Comparison of ENCODE assay signal across 23 cellular contexts in genomic region chr9:131484051-131484445, GRCh38. TPM values are rescaled to one million over a fixed set of nuclear protein-coding genes. Genes with fewer than 3 reads are reported as not detected.
DNase-seq lines count a peak whose midpoint lies in the region; ATAC-seq and TF ChIP-seq lines count a peak whose summit lies in the region.
"Had no signal": no experiment of that assay in that cellular context is flagged by ENCODE, and none has a peak within 500 bp of the region (broad histone marks: within the 10 kb centered on the region; RNA-seq: fewer than 3 reads in every experiment).

No MANE protein-coding gene starts in this region.

- peaks cover 6% of the 10 kb centered on the region for H3K4me1 Mint-ChIP-seq in activated naive CD4-positive, alpha-beta T cell treated with anti-CD3 and anti-CD28 coated beads, Interleukin-2, amount 50 U/mL, for 24 hours

- no peak overlapping the region for H4K91ac ChIP-seq in IMR-90 (ENCODE audit: insufficient read depth, low read depth, low read length)

- peak overlapping the region; percentile 41 for H3K27ac Mint-ChIP-seq in activated naive CD4-positive, alpha-beta T cell treated with anti-CD3 and anti-CD28 coated beads, Interleukin-2, amount 50 U/mL, for 24 hours
- H3K27ac Mint-ChIP-seq: HFFc6; mesothelial cell of epicardium; T-helper 2 cell treated with Interferon-gamma antibody and Interleukin-4, amounts not matched to agents 5 μg/mL and 100 μg/mL, for 36 hours had no signal

- H3K9me1 ChIP-seq in IMR-90 (ENCODE audit: insufficient read depth, low read length): no peaks in the 10 kb centered on the region

- H3K23ac ChIP-seq in IMR-90 (ENCODE audit: low read depth, low read length): no peak overlapping the region

- H3K36me3 Mint-ChIP-seq in activated naive CD4-positive, alpha-beta T cell treated with anti-CD3 and anti-CD28 coated beads, Interleukin-2, amount 50 U/mL, for 24 hours: peaks cover 4% of the 10 kb centered on the region

- no peaks in the 10 kb centered on the region for H3K27me3 ChIP-seq in IMR-90 (ENCODE audit: control insufficient read depth, insufficient read depth, low read length)
- H3K27me3 ChIP-seq in gastrocnemius medialis: no peaks in the 10 kb centered on the region
- H3K27me3 ChIP-seq: testis, vagina had no signal

- TF ChIP-seq RAD21 in IMR-90 (IDR thresholded peaks at IDR 0.05; ENCODE audit: low read length): no peak

- no peak overlapping the region for H3K4me2 ChIP-seq in IMR-90 (ENCODE audit: low read depth, low read length)
- H3K4me2 ChIP-seq: A549 had no signal

- no peaks in the 10 kb centered on the region for H3K27me3 Mint-ChIP-seq in activated naive CD4-positive, alpha-beta T cell treated with anti-CD3 and anti-CD28 coated beads, Interleukin-2, amount 50 U/mL, for 24 hours
- H3K27me3 Mint-ChIP-seq: CD4-positive, CD25-positive, alpha-beta regulatory T cell; naive B cell had no signal

- in situ Hi-C loops in IMR-90 (cut with MboI; ENCODE audit: low sequenced_read_pairs) (no loop called here), gastrocnemius medialis (cut with MboI; ENCODE audit: low sequenced_read_pairs in 4 of 4) (loop anchor here in 2 of 4 donors (25.0 kb wide), 1 partner anchor 97 kb away; the partner anchor contains the start of gene PRRC2B (in 2 of the 2))

- 100% methylated on average over 4 of the region's 7 CpGs; no CpG with 5 or more reads in 1 of the 2 experiments for WGBS in IMR-90 (ENCODE audit: extremely low coverage in 2 of 2, insufficient read length in 1 of 2), 2 experiments

- H2BK15ac ChIP-seq in IMR-90 (ENCODE audit: low read depth, low read length): no peak overlapping the region

- H3K79me1 ChIP-seq in IMR-90 (ENCODE audit: low read depth in 1 of 2, low read length in 2 of 2): peaks cover 37 to 57% of the 10 kb centered on the region in 2 experiments

- H4K20me1 ChIP-seq in IMR-90 (ENCODE audit: insufficient read depth, low read length): peaks cover 23% of the 10 kb centered on the region; the same call in 1 of the 2 replicates

- intact Hi-C loops in IMR-90 (cut with micrococcal nuclease) (no loop called here), gastrocnemius medialis (cut with DNase I; ENCODE audit: low total_unique reads) (no loop called here)

- H2BK5ac ChIP-seq in IMR-90 (ENCODE audit: low read depth, low read length, poor library complexity, severe bottlenecking): no peak overlapping the region

- TF ChIP-seq CTCF in IMR-90 (conservative IDR thresholded peaks at IDR 0.05; ENCODE audit: low read depth, low read length) (no peak), gastrocnemius medialis (IDR thresholded peaks at IDR 0.05 in 4 of 5, conservative IDR thresholded peaks at IDR 0.05 in 1 of 5) (no peak)

- no peak overlapping the region for H3K4me3 Mint-ChIP-seq in activated naive CD4-positive, alpha-beta T cell treated with anti-CD3 and anti-CD28 coated beads, Interleukin-2, amount 50 U/mL, for 24 hours
- H3K4me3 Mint-ChIP-seq: CD4-positive, CD25-positive, alpha-beta regulatory T cell; HFFc6; mesothelial cell of epicardium; naive B cell; T-helper 2 cell treated with Interferon-gamma antibody and Interleukin-4, amounts not matched to agents 5 μg/mL and 100 μg/mL, for 36 hours had no signal

- no peak overlapping the region for H3K14ac ChIP-seq in IMR-90 (replicated peaks; ENCODE audit: low read depth, low read length)

- H2BK120ac ChIP-seq in IMR-90 (ENCODE audit: low read depth, low read length): no peak overlapping the region

- no peak for ATAC-seq in IMR-90 (ENCODE audit: low read depth)
- ATAC-seq in gastrocnemius medialis: no peak
- ATAC-seq: A549 had no signal

- no peak overlapping the region for H3K4ac ChIP-seq in IMR-90 (ENCODE audit: low read depth, low read length)

- no peak overlapping the region for H2AFZ ChIP-seq in IMR-90 (replicated peaks; ENCODE audit: low read length, poor library complexity)

- no peak overlapping the region for H2BK20ac ChIP-seq in IMR-90 (ENCODE audit: low read depth, low read length)

- H3K36me3 ChIP-seq in IMR-90 (ENCODE audit: control insufficient read depth, insufficient read depth, low read length) (peaks cover 90% of the 10 kb centered on the region), gastrocnemius medialis (peaks cover 0 to 75% of the 10 kb centered on the region in 2 donors)

- H3K4me1 ChIP-seq in IMR-90 (ENCODE audit: control insufficient read depth, insufficient read depth, low read length) (no peaks in the 10 kb centered on the region), gastrocnemius medialis (peaks cover 26 to 47% of the 10 kb centered on the region in 2 donors)
- H3K4me1 ChIP-seq: A549, testis had no signal

- TF ChIP-seq POLR2A in IMR-90 (IDR thresholded peaks at IDR 0.05; ENCODE audit: low read depth, low read length) (no peak), gastrocnemius medialis (IDR thresholded peaks at IDR 0.05) (no peak)

- H3K56ac ChIP-seq in IMR-90 (ENCODE audit: extremely low read depth, insufficient read depth, low read length): no peak overlapping the region

- DNase-seq in activated naive CD4-positive, alpha-beta T cell treated with anti-CD3 and anti-CD28 coated beads, Interleukin-2, amount 50 U/mL, for 16 hours: no peak
- no peak for DNase-seq in IMR-90
- peak; percentile 40 for DNase-seq in islet precursor cell
- no peak for DNase-seq in gastrocnemius medialis
- DNase-seq in caudate nucleus (lab: John Stamatoyannopoulos, UW): no peak
- DNase-seq in activated CD4-positive, CD25-positive, alpha-beta regulatory T cell treated with anti-CD3 and anti-CD28 coated beads, Interleukin-2, amount 50 U/mL, for 72 hours: no peak
- DNase-seq in effector CD8-positive, alpha-beta T cell (lab: John Stamatoyannopoulos, UW): no peak
- DNase-seq: activated effector memory CD4-positive, alpha-beta T cell treated with anti-CD3 and anti-CD28 coated beads, Interleukin-2, amount 50 U/mL, for 16 hours; CD4-positive, CD25-positive, alpha-beta regulatory T cell; GOT3; HFFc6; naive B cell; NCI-H146; NCI-H748 treated with DMSO at 0.1 percent for 48 hours; SIG-M5; small intestine; stimulated activated naive CD4-positive, alpha-beta T cell treated with Interleukin-2 at 50 U/mL for 16 hours; testis had no signal

- no peak overlapping the region for H3K18ac ChIP-seq in IMR-90 (ENCODE audit: low read depth, low read length)

- no peak overlapping the region for H3K4me3 ChIP-seq in IMR-90 (ENCODE audit: insufficient read depth, low read depth, low read length)
- H3K4me3 ChIP-seq in gastrocnemius medialis: no peak overlapping the region
- H3K4me3 ChIP-seq: A549, testis, vagina had no signal

- H2AK5ac ChIP-seq in IMR-90 (ENCODE audit: low read depth, low read length): no peak overlapping the region

- no peak overlapping the region for H3K9ac ChIP-seq in IMR-90 (ENCODE audit: low read depth, low read length)

- dilution Hi-C loops in IMR-90 (cut with HindIII; ENCODE audit: low sequenced_read_pairs, unreplicated experiment): no loop called here

- no peak overlapping the region for H4K5ac ChIP-seq in IMR-90 (ENCODE audit: low read depth, low read length)

- H3K27ac ChIP-seq in IMR-90 (ENCODE audit: insufficient read depth, low read length): no peak overlapping the region
- peak overlapping the region; percentile 83 to 94 (median 90) for H3K27ac ChIP-seq in gastrocnemius medialis
- H3K27ac ChIP-seq in caudate nucleus (ENCODE audit: low read depth, low read length): no peak overlapping the region
- H3K27ac ChIP-seq: A549, testis, vagina had no signal

- no TSS peak for BruUV-seq in IMR-90 (replicated peaks; lab: Mats Ljungman, UMichigan)

- POLR2A ChIA-PET in IMR-90 (lab: Charles Lee; ENCODE audit: unreplicated experiment): no interaction called here

- no peaks in the 10 kb centered on the region for H3K9me3 Mint-ChIP-seq in activated naive CD4-positive, alpha-beta T cell treated with anti-CD3 and anti-CD28 coated beads, Interleukin-2, amount 50 U/mL, for 24 hours
- H3K9me3 Mint-ChIP-seq: CD4-positive, CD25-positive, alpha-beta regulatory T cell; HFFc6; mesothelial cell of epicardium; naive B cell; T-helper 2 cell treated with Interferon-gamma antibody and Interleukin-4, amounts not matched to agents 5 μg/mL and 100 μg/mL, for 36 hours had no signal

- CTCF ChIA-PET in IMR-90 (lab: Yijun Ruan, JAX): no interaction called here

- H3K9me3 ChIP-seq in IMR-90 (ENCODE audit: control insufficient read depth, insufficient read depth, low read length) (no peaks in the 10 kb centered on the region), gastrocnemius medialis (no peaks in the 10 kb centered on the region)
- H3K9me3 ChIP-seq: A549, testis, vagina had no signal

- peak overlapping the region; percentile 48 for H2AK9ac ChIP-seq in IMR-90 (replicated peaks; ENCODE audit: low read depth, low read length, poor library complexity)

- H4K8ac ChIP-seq in IMR-90 (ENCODE audit: low read depth in 2 of 2, low read length in 2 of 2): no peak overlapping the region

TF ChIP-seq in IMR-90, 13 proteins besides CTCF, POLR2A, EP300 and RAD21:
- no peak for TF ChIP-seq USF2 (IDR thresholded peaks at IDR 0.05; ENCODE audit: low read depth, low read length)
- no peak for TF ChIP-seq SMC3 (IDR thresholded peaks at IDR 0.05; ENCODE audit: low read depth, low read length)
- TF ChIP-seq BHLHE40 (IDR thresholded peaks at IDR 0.05; ENCODE audit: low read depth, low read length): no peak
- no peak for TF ChIP-seq MAFK (IDR thresholded peaks at IDR 0.05; ENCODE audit: low read depth, low read length)
- TF ChIP-seq MAZ (IDR thresholded peaks at IDR 0.05; ENCODE audit: borderline replicate concordance, low read depth, low read length): no peak
- TF ChIP-seq CHD1 (IDR thresholded peaks at IDR 0.05; ENCODE audit: low read depth, low read length): no peak
- TF ChIP-seq FOS (IDR thresholded peaks at IDR 0.05; ENCODE audit: low read depth, low read length): no peak

RNA-seq across cellular contexts. Expression of gene POMT1, which starts 18.7 kb away (rescaled TPM):
- total RNA-seq in IMR-90 (2012; rRNA removed) (24.2 and 25.0 TPM in 2 replicates), gastrocnemius medialis (10 to 100 TPM; 14.3 to 43.1 (median 32.2) TPM)
- polyA plus RNA-seq in IMR-90 (2012; rRNA removed): 34.7 and 36.5 TPM in 2 replicates
- polyA plus RNA-seq in IMR-90 (2012; cell fraction: cytosol; rRNA removed): 19.9 and 26.6 TPM in 2 replicates
- polyA plus RNA-seq in IMR-90 (2012; cell fraction: nucleus; rRNA removed; ENCODE audit: low replicate concordance): 182 and 232 TPM in 2 replicates

RNA-seq across cellular contexts. Expression of gene UCK1, which starts 47.0 kb away (rescaled TPM):
- total RNA-seq in IMR-90 (2012; rRNA removed) (16.9 and 17.9 TPM in 2 replicates), gastrocnemius medialis (10 to 100 TPM; 39.7 to 86.9 (median 43.9) TPM)
- 21.4 and 22.5 TPM in 2 replicates for polyA plus RNA-seq in IMR-90 (2012; rRNA removed)
- 18.6 and 21.7 TPM in 2 replicates for polyA plus RNA-seq in IMR-90 (2012; cell fraction: cytosol; rRNA removed)
- polyA plus RNA-seq in IMR-90 (2012; cell fraction: nucleus; rRNA removed; ENCODE audit: low replicate concordance): 27.1 and 45.1 TPM in 2 replicates

Comparison
In these comparisons a context has a peak if more than half of its experiments do, and no peak if none do; other contexts are left out.
1. H3K27ac ChIP-seq: peak in gastrocnemius medialis (4 of 4); none in IMR-90 (single experiment) and caudate nucleus (single experiment).